7 cellular contexts compared by ENCODE assay signal in the genomic region with DNA sequence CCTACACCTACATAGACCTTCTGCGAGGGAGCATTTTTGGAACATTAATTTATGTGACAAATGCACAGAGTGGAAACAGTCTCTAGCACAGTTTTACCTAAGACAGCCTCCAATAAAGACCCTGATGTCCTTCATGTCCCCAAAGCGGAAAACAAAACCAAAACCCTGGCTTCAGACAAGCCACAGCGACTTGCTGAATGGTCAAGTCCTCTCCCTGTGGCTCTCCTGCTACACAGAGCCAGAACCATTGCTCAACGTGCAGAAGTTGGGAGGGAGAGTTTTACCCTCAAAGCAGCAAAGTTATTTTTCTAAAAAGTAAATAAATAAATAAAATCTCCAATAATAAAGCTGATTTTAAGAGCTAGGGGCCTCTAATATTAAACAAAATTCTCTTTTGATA.
"Had no signal": no experiment of that assay in that cellular context is flagged by ENCODE, and none has a peak within 500 bp of the region (broad histone marks: within the 10 kb centered on the region; RNA-seq: fewer than 3 reads in every experiment).

No MANE protein-coding gene starts in this region.

- DNase-seq: IMR-90, KBM-7, KG1 had no signal

- H3K9ac ChIP-seq: KMS-11 had no signal

- H3K4me3 ChIP-seq: K562 had no signal

- H3K27ac ChIP-seq: HL-60, KMS-11 had no signal

- H3K4me2 ChIP-seq: KMS-11 had no signal

- ATAC-seq: HepG2, K562 had no signal
